ENCODE assay signal across 14 cellular contexts in the genomic region with DNA sequence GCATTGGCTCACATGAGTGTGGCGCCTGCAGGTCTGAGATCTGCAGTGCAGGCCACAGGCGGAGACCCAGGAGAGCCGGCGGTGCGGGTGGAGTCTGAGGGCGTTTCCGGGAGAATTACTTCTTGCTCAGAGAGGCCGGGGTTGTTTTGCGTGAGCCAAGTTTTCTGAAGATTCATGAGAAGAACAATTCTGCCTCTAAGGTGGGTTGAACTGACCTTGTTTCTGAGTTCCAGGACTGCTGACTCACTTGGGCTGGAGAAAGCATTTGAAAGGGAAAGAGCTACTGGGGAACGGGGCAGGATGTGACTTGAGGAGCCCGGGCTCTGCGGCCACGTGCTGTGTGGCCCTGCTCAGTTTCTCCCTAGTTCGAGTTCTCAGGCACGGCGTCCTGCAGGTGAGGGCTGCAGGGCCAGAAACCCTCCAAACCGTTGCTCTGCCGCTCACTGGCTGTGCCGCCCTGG. TPM values are rescaled to one million over a fixed set of nuclear protein-coding genes. Genes with fewer than 3 reads are reported as not detected.
DNase-seq lines count a peak whose midpoint lies in the region; ATAC-seq and TF ChIP-seq lines count a peak whose summit lies in the region.
"Had no signal": no experiment of that assay in that cellular context is flagged by ENCODE, and none has a peak within 500 bp of the region (broad histone marks: within the 10 kb centered on the region; RNA-seq: fewer than 3 reads in every experiment).

No MANE protein-coding gene starts in this region.

- H3K36me3 ChIP-seq in body of pancreas (replicated peaks in 1 of 2; ENCODE audit: insufficient read depth in 1 of 2, low read depth in 2 of 2): no peaks in the 10 kb centered on the region
- no peaks in the 10 kb centered on the region for H3K36me3 ChIP-seq in heart right ventricle
- H3K36me3 ChIP-seq: thyroid gland had no signal

- H3K27me3 ChIP-seq in body of pancreas (peaks cover 0 to 2% of the 10 kb centered on the region in 2 donors), heart right ventricle (no peaks in the 10 kb centered on the region)
- H3K27me3 ChIP-seq: thyroid gland had no signal

- no peaks in the 10 kb centered on the region for H3K4me1 Mint-ChIP-seq in Calu3 (ENCODE audit: low read depth, unreplicated experiment)

- 82% methylated on average over 19 of the region's 19 CpGs for WGBS in body of pancreas, 2 donors
- 68 to 72% methylated on average over 19 of the region's 19 CpGs for WGBS in heart right ventricle, 2 donors

- intact Hi-C loops in body of pancreas (cut with DNase I): no loop called here
- intact Hi-C loops in heart right ventricle (cut with DNase I): loop anchor here in 2 of 10 donors (2.0 to 5.0 kb wide), 2 partner anchors 48 to 53 kb away; no protein-coding TSS in a partner anchor
- intact Hi-C loops in sciatic nerve (cut with DNase I): no loop called here
- intact Hi-C loops in Calu3 (cut with micrococcal nuclease; ENCODE audit: unreplicated experiment): no loop called here

- H3K4me1 ChIP-seq in body of pancreas (peaks cover 14% of the 10 kb centered on the region), heart right ventricle (peaks cover 5 to 24% (median 17%) of the 10 kb centered on the region in 9 donors)
- H3K4me1 ChIP-seq: thyroid gland had no signal

- H3K27ac ChIP-seq in body of pancreas: no peak overlapping the region
- peak overlapping the region in 7 of 10 donors; percentile 0 to 85 (median 58) for H3K27ac ChIP-seq in heart right ventricle
- H3K27ac ChIP-seq: thyroid gland had no signal

- H3K27ac Mint-ChIP-seq in Calu3 (ENCODE audit: unreplicated experiment): no peak overlapping the region
- H3K27ac Mint-ChIP-seq: activated CD8-positive, alpha-beta T cell treated with anti-CD3 and anti-CD28 coated beads for 36 hours; T-helper 2 cell treated with Interferon-gamma antibody and Interleukin-4, amounts not matched to agents 5 μg/mL and 100 μg/mL, for 36 hours had no signal

- ATAC-seq in body of pancreas (peak; percentile 19), heart right ventricle (peak; percentile 55 to 83 (median 72)), sciatic nerve (peak; percentile 77), SK-N-SH treated with all-trans-retinoic acid at 6 μM for 48 hours (no peak), GM21360 (IDR thresholded peaks at IDR 0.05; ENCODE audit: unreplicated experiment) (no peak), GM21786 (IDR thresholded peaks at IDR 0.05; ENCODE audit: unreplicated experiment) (no peak)
- ATAC-seq: activated CD8-positive, alpha-beta T cell treated with anti-CD3 and anti-CD28 coated beads for 36 hours; Panc1 had no signal

- TF ChIP-seq POLR2A in body of pancreas (IDR thresholded peaks at IDR 0.05): no peak

- no peaks in the 10 kb centered on the region for H3K36me3 Mint-ChIP-seq in Calu3 (ENCODE audit: insufficient read depth, unreplicated experiment)

- no peaks in the 10 kb centered on the region for H3K9me3 Mint-ChIP-seq in Calu3 (ENCODE audit: low read depth, unreplicated experiment)
- H3K9me3 Mint-ChIP-seq: activated CD8-positive, alpha-beta T cell treated with anti-CD3 and anti-CD28 coated beads for 36 hours; T-helper 2 cell treated with Interferon-gamma antibody and Interleukin-4, amounts not matched to agents 5 μg/mL and 100 μg/mL, for 36 hours had no signal

- BruUV-seq in Calu3 (replicated peaks; lab: Mats Ljungman, UMichigan): no TSS peak

- TF ChIP-seq CTCF in body of pancreas (IDR thresholded peaks at IDR 0.05) (no peak), heart right ventricle (IDR thresholded peaks at IDR 0.05) (no peak), Calu3 (IDR thresholded peaks at IDR 0.05; ENCODE audit: unreplicated experiment) (no peak)

- H3K9me3 ChIP-seq in body of pancreas: no peaks in the 10 kb centered on the region
- H3K9me3 ChIP-seq in heart right ventricle: no peaks in the 10 kb centered on the region
- H3K9me3 ChIP-seq: thyroid gland had no signal

- CTCF ChIA-PET in Calu3 (lab: Charles Lee): no interaction called here

- DNase-seq in HT1080 (ENCODE audit: low read depth) (peak; percentile 46), body of pancreas (peak in 1 of 4 donors; percentile 2), heart right ventricle (peak in 1 of 2 donors; percentile 57), sciatic nerve (ENCODE audit: low spot score) (peak; percentile 72), Calu3 (no peak)
- DNase-seq: activated CD8-positive, alpha-beta T cell treated with anti-CD3 and anti-CD28 coated beads for 36 hours; effector memory CD4-positive, alpha-beta T cell; hypothalamus; thyroid gland had no signal

- H3K4me3 ChIP-seq in body of pancreas: no peak overlapping the region
- no peak overlapping the region for H3K4me3 ChIP-seq in heart right ventricle
- H3K4me3 ChIP-seq: thyroid gland had no signal

- H3K4me3 Mint-ChIP-seq in Calu3 (ENCODE audit: low read depth, unreplicated experiment): no peak overlapping the region
- H3K4me3 Mint-ChIP-seq: activated CD8-positive, alpha-beta T cell treated with anti-CD3 and anti-CD28 coated beads for 36 hours; T-helper 2 cell treated with Interferon-gamma antibody and Interleukin-4, amounts not matched to agents 5 μg/mL and 100 μg/mL, for 36 hours had no signal

- peaks cover 93% of the 10 kb centered on the region for H3K27me3 Mint-ChIP-seq in Calu3 (ENCODE audit: unreplicated experiment)

TF ChIP-seq in SK-N-SH treated with all-trans-retinoic acid at 6 μM for 48 hours, 23 proteins besides CTCF, POLR2A, EP300 and RAD21 (continues in another document):
- TF ChIP-seq GLIS3 (CRISPR knock-in tag; IDR thresholded peaks at IDR 0.05) (no peak), ISL1 (CRISPR knock-in tag; IDR thresholded peaks at IDR 0.05) (no peak), ZNF70 (CRISPR knock-in tag; IDR thresholded peaks at IDR 0.05) (no peak), TCF4 (CRISPR knock-in tag; IDR thresholded peaks at IDR 0.05; ENCODE audit: borderline replicate concordance) (no peak), TOX (CRISPR knock-in tag; IDR thresholded peaks at IDR 0.05; ENCODE audit: borderline replicate concordance) (no peak), TSHZ2 (CRISPR knock-in tag; IDR thresholded peaks at IDR 0.05) (no peak), CSDC2 (CRISPR knock-in tag; IDR thresholded peaks at IDR 0.05) (no peak), CREB5 (CRISPR knock-in tag; IDR thresholded peaks at IDR 0.05; ENCODE audit: low read depth) (no peak), ARNTL (CRISPR knock-in tag; IDR thresholded peaks at IDR 0.05; ENCODE audit: borderline replicate concordance, low read depth) (no peak), PPARA (CRISPR knock-in tag; IDR thresholded peaks at IDR 0.05; ENCODE audit: borderline replicate concordance) (no peak)
- TF ChIP-seq, protein P1, sequence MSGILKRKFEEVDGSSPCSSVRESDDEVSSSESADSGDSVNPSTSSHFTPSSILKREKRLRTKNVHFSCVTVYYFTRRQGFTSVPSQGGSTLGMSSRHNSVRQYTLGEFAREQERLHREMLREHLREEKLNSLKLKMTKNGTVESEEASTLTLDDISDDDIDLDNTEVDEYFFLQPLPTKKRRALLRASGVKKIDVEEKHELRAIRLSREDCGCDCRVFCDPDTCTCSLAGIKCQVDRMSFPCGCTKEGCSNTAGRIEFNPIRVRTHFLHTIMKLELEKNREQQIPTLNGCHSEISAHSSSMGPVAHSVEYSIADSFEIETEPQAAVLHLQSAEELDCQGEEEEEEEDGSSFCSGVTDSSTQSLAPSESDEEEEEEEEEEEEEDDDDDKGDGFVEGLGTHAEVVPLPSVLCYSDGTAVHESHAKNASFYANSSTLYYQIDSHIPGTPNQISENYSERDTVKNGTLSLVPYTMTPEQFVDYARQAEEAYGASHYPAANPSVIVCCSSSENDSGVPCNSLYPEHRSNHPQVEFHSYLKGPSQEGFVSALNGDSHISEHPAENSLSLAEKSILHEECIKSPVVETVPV (CRISPR knock-in tag; IDR thresholded peaks at IDR 0.05): no peak

RNA-seq across cellular contexts. Expression of gene SORCS2, which starts 36.7 kb away (rescaled TPM):
- 1.6 and 5.4 TPM in 2 replicates for total RNA-seq in HT1080 (2014; rRNA removed; shearing (Covaris generic))
- polyA plus RNA-seq in HT1080 (2015; cell fraction: cytosol; rRNA removed): 0.02 and 0.11 TPM in 2 replicates
- polyA plus RNA-seq in HT1080 (2015; cell fraction: nucleus; rRNA removed): 0.22 and 0.26 TPM in 2 replicates
- under 1 TPM; 0.26 to 0.33 TPM for total RNA-seq in body of pancreas
- total RNA-seq in heart right ventricle: 1 to 10 TPM in 9 of 10 donors, under 1 TPM in 1; 0.95 to 5.4 (median 2.6) TPM
- polyA plus RNA-seq in heart right ventricle: under 1 TPM; 0.25 to 0.66 TPM
- 52.5 TPM for total RNA-seq in sciatic nerve
- not detected in 2 replicates for total RNA-seq in Calu3 (2022)

Comparison
In these comparisons a context has a peak if more than half of its experiments do, and no peak if none do; other contexts are left out.
1. ATAC-seq: peak in body of pancreas (single experiment), heart right ventricle (8 of 8) and sciatic nerve (single experiment); none in SK-N-SH treated with all-trans-retinoic acid at 6 μM for 48 hours (single experiment), GM21360 (single experiment) and GM21786 (single experiment).
2. H3K27ac ChIP-seq: peak in heart right ventricle (7 of 10); none in body of pancreas (0 of 4).